ENCODE assay signal across 8 cellular contexts in genomic region chr16:31073823-31074072, GRCh38. TPM values are rescaled to one million over a fixed set of nuclear protein-coding genes. Genes with fewer than 3 reads are reported as not detected.
DNase-seq lines count a peak whose midpoint lies in the region; ATAC-seq and TF ChIP-seq lines count a peak whose summit lies in the region.

No MANE protein-coding gene starts in this region.

- H3K4me1 ChIP-seq in thoracic aorta (ENCODE audit: control insufficient read depth in 1 of 2, low read depth in 2 of 2), result peaks cover 14 to 29% of the 10 kb centered on the region in 2 donors

- peak overlapping the region; percentile 94 for H3K27ac ChIP-seq in thoracic aorta

- TF ChIP-seq CTCF in WTC11 (IDR thresholded peaks at IDR 0.05) (no peak), thoracic aorta (IDR thresholded peaks at IDR 0.05) (no peak)

- H3K9me3 Mint-ChIP-seq in activated naive CD4-positive, alpha-beta T cell treated with anti-CD3 and anti-CD28 coated beads, Interleukin-2, amount 10 ng/mL, durations not matched to agents 7 days and 5 days, result no peaks in the 10 kb centered on the region
- H3K9me3 Mint-ChIP-seq in WTC11, result no peaks in the 10 kb centered on the region

- no peaks in the 10 kb centered on the region for H3K9me3 ChIP-seq in iPS-18c (ENCODE audit: control insufficient read depth, insufficient read depth, low read length)
- no peaks in the 10 kb centered on the region for H3K9me3 ChIP-seq in thoracic aorta

- peaks cover 26% of the 10 kb centered on the region for H3K36me3 ChIP-seq in thoracic aorta

- peaks cover 24% of the 10 kb centered on the region for H3K36me3 Mint-ChIP-seq in activated naive CD4-positive, alpha-beta T cell treated with anti-CD3 and anti-CD28 coated beads, Interleukin-2, amount 10 ng/mL, durations not matched to agents 7 days and 5 days
- H3K36me3 Mint-ChIP-seq in WTC11, result peaks cover 14% of the 10 kb centered on the region

- H3K4me3 Mint-ChIP-seq in activated naive CD4-positive, alpha-beta T cell treated with anti-CD3 and anti-CD28 coated beads, Interleukin-2, amount 10 ng/mL, durations not matched to agents 7 days and 5 days, result peak overlapping the region; percentile 90
- peak overlapping the region; percentile 90 for H3K4me3 Mint-ChIP-seq in WTC11

- no peaks in the 10 kb centered on the region for H3K27me3 Mint-ChIP-seq in activated naive CD4-positive, alpha-beta T cell treated with anti-CD3 and anti-CD28 coated beads, Interleukin-2, amount 10 ng/mL, durations not matched to agents 7 days and 5 days
- no peaks in the 10 kb centered on the region for H3K27me3 Mint-ChIP-seq in WTC11 (ENCODE audit: low read depth)

- no peak for ATAC-seq in WTC11
- ATAC-seq in thoracic aorta (ENCODE audit: insufficient number of reproducible peaks, low FRiP score, low read depth), result no peak

- H3K4me1 Mint-ChIP-seq in activated naive CD4-positive, alpha-beta T cell treated with anti-CD3 and anti-CD28 coated beads, Interleukin-2, amount 10 ng/mL, durations not matched to agents 7 days and 5 days, result peaks cover 43% of the 10 kb centered on the region
- peaks cover 19% of the 10 kb centered on the region for H3K4me1 Mint-ChIP-seq in WTC11

- DNase-seq in activated naive CD4-positive, alpha-beta T cell treated with anti-CD3 and anti-CD28 coated beads, Interleukin-2, amount 10 ng/mL, durations not matched to agents 7 days and 5 days, result no peak
- DNase-seq in activated naive CD4-positive, alpha-beta T cell treated with Interleukin-2 at 50 U/mL for 16 hours, result no peak
- no peak for DNase-seq in WTC11 (ENCODE audit: low spot score)
- DNase-seq in thoracic aorta (ENCODE audit: low spot score), result no peak
- no peak for DNase-seq in ureter (ENCODE audit: low spot score)
- DNase-seq in stimulated activated CD8-positive, alpha-beta memory T cell treated with anti-CD3 and anti-CD28 coated beads, Interleukin-4, amount 100 ng/mL, for 48 hours, result no peak
- DNase-seq in retina, result no peak

- H3K27ac Mint-ChIP-seq in activated naive CD4-positive, alpha-beta T cell treated with anti-CD3 and anti-CD28 coated beads, Interleukin-2, amount 10 ng/mL, durations not matched to agents 7 days and 5 days, result peak overlapping the region; percentile 94
- H3K27ac Mint-ChIP-seq in WTC11, result peak overlapping the region; percentile 95

- peak overlapping the region; percentile 100 for H3K4me3 ChIP-seq in iPS-18c (ENCODE audit: insufficient read depth, low read depth, low read length)
- peak overlapping the region; percentile 97 for H3K4me3 ChIP-seq in thoracic aorta

- no peaks in the 10 kb centered on the region for H3K27me3 ChIP-seq in thoracic aorta (replicated peaks; ENCODE audit: insufficient read depth)

- POLR2A ChIA-PET in WTC11 (lab: Charles Lee), result interaction anchor here (0.7 to 1.7 kb wide), 12 partner anchors 19 to 330 kb away, joined by 3 to 13 read pairs (median 6); partner anchors contain the start of genes FUS, HSD3B7, KAT8 and PRSS8

- CTCF ChIA-PET in activated naive CD4-positive, alpha-beta T cell treated with anti-CD3 and anti-CD28 coated beads, Interleukin-2, amount 10 ng/mL, durations not matched to agents 7 days and 5 days (lab: Charles Lee), result interaction anchor here (2.3 kb wide), 1 partner anchor 69 kb away, joined by 10 read pairs; no protein-coding TSS in a partner anchor
- CTCF ChIA-PET in WTC11 (lab: Charles Lee), result interaction anchor here (0.8 to 2.4 kb wide), 13 partner anchors 18 to 387 kb away, joined by 3 to 22 read pairs (median 5); partner anchors contain the start of genes HSD3B7, KAT8, VKORC1 and ZNF843

TF ChIP-seq in WTC11, 78 proteins besides CTCF, POLR2A, EP300 and RAD21 (continues in another document):
- TF ChIP-seq E2F1 (CRISPR knock-in tag; IDR thresholded peaks at IDR 0.05), result no peak
- TF ChIP-seq ATF3 (CRISPR knock-in tag; conservative IDR thresholded peaks at IDR 0.05), result no peak
- TF ChIP-seq STAT6 (CRISPR knock-in tag; conservative IDR thresholded peaks at IDR 0.05; ENCODE audit: low read depth), result no peak
- TF ChIP-seq TCF7 (CRISPR knock-in tag; IDR thresholded peaks at IDR 0.05; ENCODE audit: low read depth), result no peak
- no peak for TF ChIP-seq MYBL2 (CRISPR knock-in tag; IDR thresholded peaks at IDR 0.05)
- TF ChIP-seq NR3C1 (CRISPR knock-in tag; conservative IDR thresholded peaks at IDR 0.05; ENCODE audit: low read depth), result no peak
- no peak for TF ChIP-seq ZNF232 (CRISPR knock-in tag; IDR thresholded peaks at IDR 0.05)
- no peak for TF ChIP-seq JUN (CRISPR knock-in tag; IDR thresholded peaks at IDR 0.05)
- no peak for TF ChIP-seq NR1H2 (CRISPR knock-in tag; IDR thresholded peaks at IDR 0.05)
- no peak for TF ChIP-seq PRDM15 (CRISPR knock-in tag; IDR thresholded peaks at IDR 0.05)
- TF ChIP-seq PREB (CRISPR knock-in tag; IDR thresholded peaks at IDR 0.05; ENCODE audit: borderline replicate concordance), result no peak

RNA-seq across cellular contexts. Expression of gene ZNF668, which starts 0.3 kb away (rescaled TPM):
- 13.5 to 17.3 TPM (median 16.6 TPM) in 3 replicates for total RNA-seq in WTC11 (2021)
- total RNA-seq in thoracic aorta, result 10 to 100 TPM; 10.3 to 14.5 TPM
- total RNA-seq in ureter, result 12.8 TPM

RNA-seq across cellular contexts. Expression of gene ZNF646, which starts 0.5 kb away (rescaled TPM):
- 26.7 to 29.3 TPM (median 29.1 TPM) in 3 replicates for total RNA-seq in WTC11 (2021)
- total RNA-seq in thoracic aorta, result 10 to 100 TPM; 10.2 to 17.9 TPM
- 18.3 TPM for total RNA-seq in ureter

RNA-seq across cellular contexts. Expression of gene PRSS53, which starts 15.0 kb away (rescaled TPM):
- total RNA-seq in WTC11 (2021) (2.5 to 4.9 TPM (median 4.1 TPM) in 3 replicates), thoracic aorta (10 to 100 TPM; 10.6 to 13.7 TPM), ureter (1.2 TPM)

RNA-seq across cellular contexts. Expression of gene VKORC1, which starts 20.8 kb away (rescaled TPM):
- total RNA-seq in WTC11 (2021), result 85.7 to 114 TPM (median 110 TPM) in 3 replicates
- 100 to 1,000 TPM in 1 of 2 donors, 10 to 100 TPM in 1; 88.7 to 187 TPM for total RNA-seq in thoracic aorta
- total RNA-seq in ureter, result 42.1 TPM

RNA-seq across cellular contexts. Expression of gene BCKDK, which starts 34.4 kb away (rescaled TPM):
- total RNA-seq in WTC11 (2021) (58.3 to 71.3 TPM (median 69.3 TPM) in 3 replicates), thoracic aorta (10 to 100 TPM; 35.1 to 58.5 TPM), ureter (29.8 TPM)
